In genomic region chr5:142439208-142439607, GRCh38 we compare ENCODE assay signal across 21 cellular contexts.
A peak's percentile ranks its signal among the peaks of the same experiment; 100 is the strongest.
DNase-seq lines count a peak whose midpoint lies in the region; ATAC-seq and TF ChIP-seq lines count a peak whose summit lies in the region.
"Had no signal": no experiment of that assay in that cellular context is flagged by ENCODE, and none has a peak within 500 bp of the region (broad histone marks: within the 10 kb centered on the region; RNA-seq: fewer than 3 reads in every experiment).

No MANE protein-coding gene starts in this region.

- H2AFZ ChIP-seq in ACC112 (ENCODE audit: low read length, unreplicated experiment) = no peak overlapping the region

- H3K9me3 ChIP-seq in T-helper 17 cell (ENCODE audit: control insufficient read depth, low read length, poor library complexity, severe bottlenecking) (no peaks in the 10 kb centered on the region), heart right ventricle (no peaks in the 10 kb centered on the region)
- H3K9me3 ChIP-seq in CD8-positive, alpha-beta T cell (ENCODE audit: low read length) = no peaks in the 10 kb centered on the region
- H3K9me3 ChIP-seq: A549, Caco-2 had no signal

- no peaks in the 10 kb centered on the region for H3K27me3 ChIP-seq in ACC112 (ENCODE audit: insufficient read depth, low read length)
- H3K27me3 ChIP-seq in heart right ventricle = no peaks in the 10 kb centered on the region
- H3K27me3 ChIP-seq in CD8-positive, alpha-beta T cell (ENCODE audit: insufficient read depth, low read length) = no peaks in the 10 kb centered on the region
- H3K27me3 ChIP-seq: cardiac muscle cell had no signal

- H3K27me3 Mint-ChIP-seq in T-helper 17 cell = no peaks in the 10 kb centered on the region
- H3K27me3 Mint-ChIP-seq in CD8-positive, alpha-beta T cell (ENCODE audit: low read depth) = peaks cover 10% of the 10 kb centered on the region
- H3K27me3 Mint-ChIP-seq: activated naive CD4-positive, alpha-beta T cell treated with anti-CD3 and anti-CD28 coated beads, Interleukin-2, amount 50 U/mL, for 24 hours; type B pancreatic cell had no signal

- H3K9me3 Mint-ChIP-seq in CD8-positive, alpha-beta T cell = no peaks in the 10 kb centered on the region
- H3K9me3 Mint-ChIP-seq: activated naive CD4-positive, alpha-beta T cell treated with anti-CD3 and anti-CD28 coated beads, Interleukin-2, amount 50 U/mL, for 24 hours; effector memory CD8-positive, alpha-beta T cell; type B pancreatic cell had no signal

- H3K27ac Mint-ChIP-seq in T-helper 17 cell = peak overlapping the region; percentile 89
- no peak overlapping the region for H3K27ac Mint-ChIP-seq in CD8-positive, alpha-beta T cell
- H3K27ac Mint-ChIP-seq: activated naive CD4-positive, alpha-beta T cell treated with anti-CD3 and anti-CD28 coated beads, Interleukin-2, amount 50 U/mL, for 24 hours; effector memory CD8-positive, alpha-beta T cell; type B pancreatic cell had no signal

- intact Hi-C loops in heart right ventricle (cut with DNase I) = loop anchor here in 2 of 10 donors (10.0 kb wide), 2 partner anchors 106 to 284 kb away; no protein-coding TSS in a partner anchor
- intact Hi-C loops in CD8-positive, alpha-beta T cell (cut with DNase I, micrococcal nuclease) = no loop called here

- TF ChIP-seq CTCF in heart right ventricle (IDR thresholded peaks at IDR 0.05) = no peak
- TF ChIP-seq CTCF in omental fat pad (IDR thresholded peaks at IDR 0.05) = no peak
- TF ChIP-seq CTCF in CD8-positive, alpha-beta T cell (IDR thresholded peaks at IDR 0.05) = no peak

- H3K4me1 Mint-ChIP-seq in T-helper 17 cell = peaks cover 43% of the 10 kb centered on the region
- peaks cover 13% of the 10 kb centered on the region for H3K4me1 Mint-ChIP-seq in CD8-positive, alpha-beta T cell (ENCODE audit: low read depth)

- H3K79me2 ChIP-seq in ACC112 (ENCODE audit: control insufficient read depth, insufficient read depth, low read length, unreplicated experiment) = no peaks in the 10 kb centered on the region

- 40 to 57% methylated on average over 5 of the region's 5 CpGs for WGBS in heart right ventricle, 2 donors

- POLR2A ChIA-PET in CD8-positive, alpha-beta T cell (lab: Charles Lee) = interaction anchor here (1.2 kb wide), 1 partner anchor 12 kb away, joined by 4 read pairs; no protein-coding TSS in a partner anchor

- no peak overlapping the region for H3K4me3 Mint-ChIP-seq in T-helper 17 cell
- no peak overlapping the region for H3K4me3 Mint-ChIP-seq in CD8-positive, alpha-beta T cell
- H3K4me3 Mint-ChIP-seq: activated naive CD4-positive, alpha-beta T cell treated with anti-CD3 and anti-CD28 coated beads, Interleukin-2, amount 50 U/mL, for 24 hours; effector memory CD8-positive, alpha-beta T cell; type B pancreatic cell had no signal

- no peak for DNase-seq in T-helper 17 cell
- peak in 1 of 2 donors; percentile 52 for DNase-seq in heart right ventricle
- no peak for DNase-seq in omental fat pad (ENCODE audit: low spot score)
- no peak for DNase-seq in CD8-positive, alpha-beta T cell
- no peak for DNase-seq in NCI-H69 (lab: John Stamatoyannopoulos, UW)
- DNase-seq in pons (ENCODE audit: low spot score) = no peak
- DNase-seq in NCI-H524 treated with DMSO at 0.1 percent for 48 hours (lab: John Stamatoyannopoulos, UW) = no peak
- DNase-seq: activated CD4-positive, alpha-beta T cell treated with anti-CD3 and anti-CD28 coated beads, Interleukin-2, amount 50 U/mL, for 4 hours; Caco-2; effector memory CD8-positive, alpha-beta T cell; NCI-H2081 treated with DMSO at 0.1 percent for 48 hours; NCI-H524; nucleus accumbens; PC-3; stimulated activated naive CD4-positive, alpha-beta T cell had no signal

- H3K4me1 ChIP-seq in ACC112 (ENCODE audit: control insufficient read depth, insufficient read depth, low read length, unreplicated experiment) (peaks cover 39% of the 10 kb centered on the region), heart right ventricle (peaks cover 6 to 52% (median 20%) of the 10 kb centered on the region in 9 donors)
- peaks cover 13% of the 10 kb centered on the region for H3K4me1 ChIP-seq in CD8-positive, alpha-beta T cell (ENCODE audit: insufficient read depth, low read length)
- H3K4me1 ChIP-seq: A549 had no signal

- no peaks in the 10 kb centered on the region for H3K36me3 Mint-ChIP-seq in T-helper 17 cell (ENCODE audit: low read depth)
- H3K36me3 Mint-ChIP-seq in CD8-positive, alpha-beta T cell = no peaks in the 10 kb centered on the region
- H3K36me3 Mint-ChIP-seq: activated naive CD4-positive, alpha-beta T cell treated with anti-CD3 and anti-CD28 coated beads, Interleukin-2, amount 50 U/mL, for 24 hours; type B pancreatic cell had no signal

- CTCF ChIA-PET in CD8-positive, alpha-beta T cell (lab: Charles Lee) = no interaction called here

- ATAC-seq in T-helper 17 cell = no peak
- ATAC-seq in heart right ventricle = peak; percentile 64 to 85 (median 78)
- ATAC-seq in omental fat pad (ENCODE audit: low FRiP score) = peak; percentile 48
- no peak for ATAC-seq in CD8-positive, alpha-beta T cell
- ATAC-seq: A549, PC-3 had no signal

- H3K4me3 ChIP-seq in ACC112 (ENCODE audit: low read depth, low read length) (peak overlapping the region; percentile 27; the same call in 1 of the 2 replicates), heart right ventricle (peak overlapping the region in 2 of 10 donors; percentile 10 to 16)
- H3K4me3 ChIP-seq in CD8-positive, alpha-beta T cell (ENCODE audit: low read depth, low read length) = no peak overlapping the region
- H3K4me3 ChIP-seq: A549, cardiac muscle cell, smooth muscle cell had no signal

- H3K27ac ChIP-seq in ACC112 (ENCODE audit: low read depth, low read length) (peak overlapping the region; percentile 46), heart right ventricle (peak overlapping the region in 9 of 10 donors; percentile 21 to 75 (median 64))
- H3K27ac ChIP-seq in CD8-positive, alpha-beta T cell (ENCODE audit: low read depth, low read length) = no peak overlapping the region
- H3K27ac ChIP-seq: A549, cardiac muscle cell had no signal

- no peaks in the 10 kb centered on the region for H3K36me3 ChIP-seq in ACC112 (ENCODE audit: insufficient read depth, low read length)
- H3K36me3 ChIP-seq in heart right ventricle = no peaks in the 10 kb centered on the region
- H3K36me3 ChIP-seq in CD8-positive, alpha-beta T cell (ENCODE audit: insufficient read depth, low read length) = no peaks in the 10 kb centered on the region
- H3K36me3 ChIP-seq: cardiac muscle cell had no signal

Comparison
In these comparisons a context has a peak if more than half of its experiments do, and no peak if none do; other contexts are left out.
1. ATAC-seq: peak in heart right ventricle (8 of 8) and omental fat pad (single experiment); none in T-helper 17 cell (single experiment) and CD8-positive, alpha-beta T cell (single experiment).